Comparison of ENCODE assay signal across 8 cellular contexts in genomic region chr5:71782771-71783770, GRCh38.
A peak's percentile ranks its signal among the peaks of the same experiment; 100 is the strongest.
DNase-seq lines count a peak whose midpoint lies in the region; ATAC-seq and TF ChIP-seq lines count a peak whose summit lies in the region.

No MANE protein-coding gene starts in this region.

- peak overlapping the region; percentile 35 for H3K4me3 Mint-ChIP-seq in natural killer cell treated with Interleukin-12 subunit alpha and Interleukin-12 subunit beta and Interleukin-15 and Interleukin-18, amount 100 ng/mL, for 72 hours

- peak; percentile 63 to 67 for TF ChIP-seq CTCF in suprapubic skin (IDR thresholded peaks at IDR 0.05)

- H3K36me3 ChIP-seq in suprapubic skin: no peaks in the 10 kb centered on the region

- TF ChIP-seq POLR2A in suprapubic skin (IDR thresholded peaks at IDR 0.05): no peak

- no peak for TF ChIP-seq EP300 in suprapubic skin (IDR thresholded peaks at IDR 0.05)

- peak; percentile 9 for DNase-seq in DMS153 treated with DMSO at 0.1 percent for 48 hours (lab: John Stamatoyannopoulos, UW; ENCODE audit: unreplicated experiment)
- peak; percentile 31 for DNase-seq in HK-2 (ENCODE audit: unreplicated experiment)
- peak; percentile 87 for DNase-seq in NCI-H69 (lab: John Stamatoyannopoulos, UW)
- DNase-seq in activated T-cell treated with anti-CD3 and anti-CD28 coated beads for 24 hours (ENCODE audit: low read depth): peak; percentile 48
- peak; percentile 87 for DNase-seq in fibroblast of peridontal ligament (ENCODE audit: extremely low read depth)
- DNase-seq in natural killer cell treated with Interleukin-12 subunit alpha and Interleukin-12 subunit beta and Interleukin-15 and Interleukin-18, amount 100 ng/mL, for 72 hours (ENCODE audit: low spot score): no peak
- peak; percentile 87 for DNase-seq in suprapubic skin (ENCODE audit: low spot score in 2 of 2)

- H3K4me3 ChIP-seq in suprapubic skin: peak overlapping the region; percentile 21

- ATAC-seq in GM21390 (IDR thresholded peaks at IDR 0.05; ENCODE audit: unreplicated experiment): peak; percentile 92
- ATAC-seq in natural killer cell treated with Interleukin-12 subunit alpha and Interleukin-12 subunit beta and Interleukin-15 and Interleukin-18, amount 100 ng/mL, for 72 hours: peak; percentile 86 to 90

- H3K27me3 Mint-ChIP-seq in natural killer cell treated with Interleukin-12 subunit alpha and Interleukin-12 subunit beta and Interleukin-15 and Interleukin-18, amount 100 ng/mL, for 72 hours: peaks cover 22 to 32% of the 10 kb centered on the region in 2 donors

- peak overlapping the region; percentile 31 for H3K27ac ChIP-seq in suprapubic skin

- 38% methylated on average over 27 of the region's 27 CpGs for WGBS in suprapubic skin

- peaks cover 10 to 16% of the 10 kb centered on the region in 2 donors for H3K4me1 Mint-ChIP-seq in natural killer cell treated with Interleukin-12 subunit alpha and Interleukin-12 subunit beta and Interleukin-15 and Interleukin-18, amount 100 ng/mL, for 72 hours (ENCODE audit: low read depth in 2 of 2)

- no peaks in the 10 kb centered on the region for H3K36me3 Mint-ChIP-seq in natural killer cell treated with Interleukin-12 subunit alpha and Interleukin-12 subunit beta and Interleukin-15 and Interleukin-18, amount 100 ng/mL, for 72 hours

- no peaks in the 10 kb centered on the region for H3K9me3 ChIP-seq in suprapubic skin

- peak overlapping the region in 1 of 2 donors; percentile 20 for H3K27ac Mint-ChIP-seq in natural killer cell treated with Interleukin-12 subunit alpha and Interleukin-12 subunit beta and Interleukin-15 and Interleukin-18, amount 100 ng/mL, for 72 hours

- no peaks in the 10 kb centered on the region for H3K9me3 Mint-ChIP-seq in natural killer cell treated with Interleukin-12 subunit alpha and Interleukin-12 subunit beta and Interleukin-15 and Interleukin-18, amount 100 ng/mL, for 72 hours

- no peaks in the 10 kb centered on the region for H3K27me3 ChIP-seq in suprapubic skin

- peaks cover 15% of the 10 kb centered on the region for H3K4me1 ChIP-seq in suprapubic skin
